ENCODE assay signal across 27 cellular contexts in the genomic region with DNA sequence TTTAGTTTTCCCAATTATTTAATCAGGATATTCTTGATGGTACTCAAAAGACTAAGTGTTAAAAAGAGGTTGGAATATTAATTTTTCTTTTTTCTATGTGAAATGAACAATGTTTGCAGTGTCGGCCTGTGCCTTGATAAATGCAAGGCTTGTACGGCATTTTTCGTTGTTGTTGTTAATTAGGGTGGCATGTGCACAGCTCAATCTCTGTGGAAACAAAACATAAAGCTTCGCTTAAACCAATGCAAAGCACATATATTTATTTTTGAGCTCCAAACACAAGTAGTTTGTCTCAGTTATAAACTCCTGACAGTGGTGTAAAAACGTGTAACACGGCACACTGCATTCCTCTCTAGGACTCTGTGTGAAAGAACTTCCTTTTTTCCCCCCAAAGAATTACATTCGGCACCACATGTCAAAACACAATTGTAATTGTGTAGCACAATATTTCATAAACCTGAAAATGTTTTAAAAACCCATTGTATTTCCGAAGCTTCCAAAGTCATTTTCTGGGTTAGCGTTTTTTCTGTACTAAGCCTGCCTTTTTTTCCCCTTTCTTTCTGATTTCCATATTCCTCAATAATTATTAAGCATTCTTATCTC.
"Had no signal": no experiment of that assay in that cellular context is flagged by ENCODE, and none has a peak within 500 bp of the region (broad histone marks: within the 10 kb centered on the region; RNA-seq: fewer than 3 reads in every experiment).

No MANE protein-coding gene starts in this region.

- H3K36me3 ChIP-seq: stomach, suprapubic skin, thoracic aorta, thyroid gland, tibial artery, tibial nerve, transverse colon, upper lobe of left lung, upper lobe of right lung, vagina had no signal

- H3K4me3 ChIP-seq: stomach, suprapubic skin, testis, thoracic aorta, thyroid gland, tibial artery, tibial nerve, transverse colon, upper lobe of left lung, upper lobe of right lung, vagina had no signal

- H3K4me1 ChIP-seq: stomach, suprapubic skin, testis, thyroid gland, tibial artery, tibial nerve, transverse colon, upper lobe of left lung, upper lobe of right lung, vagina had no signal

- H3K9me3 Mint-ChIP-seq: stimulated activated effector memory CD8-positive, alpha-beta T cell treated with anti-CD3 and anti-CD28 coated beads, Interleukin-12 subunit alpha, Interleukin-12 subunit beta, amount 100 ng/mL, for 72 hours; stimulated activated memory B cell treated with anti-CD40 and anti-IgM and Interleukin-4, amounts not matched to agents 10 μg/mL and 1 μg/mL and 100 μg/mL, for 72 hours; stimulated activated naive B cell treated with anti-CD40 and anti-IgM and Interleukin-4, amounts not matched to agents 10 μg/mL and 1 μg/mL and 100 μg/mL, for 72 hours; stimulated activated naive CD8-positive, alpha-beta T cell treated with anti-CD3 and anti-CD28 coated beads, Interleukin-15, amount 100 ng/mL, for 72 hours; stimulated activated naive CD8-positive, alpha-beta T cell treated with anti-CD3 and anti-CD28 coated beads, Interleukin-15, Interleukin-2, amounts not matched to agents 100 ng/mL and 50 ng/mL, for 24 hours; type B pancreatic cell had no signal

- H3K36me3 Mint-ChIP-seq: stimulated activated effector memory CD8-positive, alpha-beta T cell treated with anti-CD3 and anti-CD28 coated beads, Interleukin-12 subunit alpha, Interleukin-12 subunit beta, amount 100 ng/mL, for 72 hours; stimulated activated memory B cell treated with anti-CD40 and anti-IgM and Interleukin-4, amounts not matched to agents 10 μg/mL and 1 μg/mL and 100 μg/mL, for 72 hours; stimulated activated naive B cell treated with anti-CD40 and anti-IgM and Interleukin-4, amounts not matched to agents 10 μg/mL and 1 μg/mL and 100 μg/mL, for 72 hours; type B pancreatic cell had no signal

- ATAC-seq: stimulated activated effector memory CD8-positive, alpha-beta T cell treated with anti-CD3 and anti-CD28 coated beads, Interleukin-12 subunit alpha, Interleukin-12 subunit beta, amount 100 ng/mL, for 72 hours; stimulated activated memory B cell treated with anti-CD40 and anti-IgM and Interleukin-4, amounts not matched to agents 10 μg/mL and 1 μg/mL and 100 μg/mL, for 72 hours; stimulated activated naive B cell treated with anti-CD40 and anti-IgM and Interleukin-4, amounts not matched to agents 10 μg/mL and 1 μg/mL and 100 μg/mL, for 72 hours; stimulated activated naive CD8-positive, alpha-beta T cell treated with anti-CD3 and anti-CD28 coated beads, Interleukin-15, amount 100 ng/mL, for 72 hours; stimulated activated naive CD8-positive, alpha-beta T cell treated with anti-CD3 and anti-CD28 coated beads, Interleukin-15, Interleukin-2, amounts not matched to agents 100 U/mL and 50 U/mL, for 24 hours; upper lobe of right lung had no signal

- H3K27me3 ChIP-seq: testis, tibial nerve, upper lobe of left lung, vagina had no signal

- H3K4me3 Mint-ChIP-seq: stimulated activated effector memory CD8-positive, alpha-beta T cell treated with anti-CD3 and anti-CD28 coated beads, Interleukin-12 subunit alpha, Interleukin-12 subunit beta, amount 100 ng/mL, for 72 hours; stimulated activated memory B cell treated with anti-CD40 and anti-IgM and Interleukin-4, amounts not matched to agents 10 μg/mL and 1 μg/mL and 100 μg/mL, for 72 hours; stimulated activated naive B cell treated with anti-CD40 and anti-IgM and Interleukin-4, amounts not matched to agents 10 μg/mL and 1 μg/mL and 100 μg/mL, for 72 hours; stimulated activated naive CD8-positive, alpha-beta T cell treated with anti-CD3 and anti-CD28 coated beads, Interleukin-15, amount 100 ng/mL, for 72 hours; stimulated activated naive CD8-positive, alpha-beta T cell treated with anti-CD3 and anti-CD28 coated beads, Interleukin-15, Interleukin-2, amounts not matched to agents 100 ng/mL and 50 ng/mL, for 24 hours; type B pancreatic cell had no signal

- H3K27ac Mint-ChIP-seq: stimulated activated effector memory CD8-positive, alpha-beta T cell treated with anti-CD3 and anti-CD28 coated beads, Interleukin-12 subunit alpha, Interleukin-12 subunit beta, amount 100 ng/mL, for 72 hours; stimulated activated memory B cell treated with anti-CD40 and anti-IgM and Interleukin-4, amounts not matched to agents 10 μg/mL and 1 μg/mL and 100 μg/mL, for 72 hours; stimulated activated naive B cell treated with anti-CD40 and anti-IgM and Interleukin-4, amounts not matched to agents 10 μg/mL and 1 μg/mL and 100 μg/mL, for 72 hours; stimulated activated naive CD8-positive, alpha-beta T cell treated with anti-CD3 and anti-CD28 coated beads, Interleukin-15, amount 100 ng/mL, for 72 hours; stimulated activated naive CD8-positive, alpha-beta T cell treated with anti-CD3 and anti-CD28 coated beads, Interleukin-15, Interleukin-2, amounts not matched to agents 100 ng/mL and 50 ng/mL, for 24 hours; type B pancreatic cell had no signal

- DNase-seq: stimulated activated CD4-positive, alpha-beta T cell treated with anti-CD3 and anti-CD28 coated beads, Interleukin-2, amount 100 ng/mL, for 48 hours; stimulated activated CD4-positive, alpha-beta T cell treated with anti-CD3 and anti-CD28 coated beads, Interleukin-4, amount 100 ng/mL, for 1 hour; stimulated activated CD4-positive, alpha-beta T cell treated with anti-CD3 and anti-CD28 coated beads, Interleukin-4, amount 100 ng/mL, for 24 hours; stimulated activated CD4-positive, alpha-beta T cell treated with anti-CD3 and anti-CD28 coated beads, Interleukin-4, amount 100 ng/mL, for 4 hours; stimulated activated CD8-positive, alpha-beta memory T cell treated with anti-CD3 and anti-CD28 coated beads, Interleukin-4, amount 100 ng/mL, for 48 hours; stimulated activated naive B cell treated with anti-CD40 and anti-IgM and Interleukin-4, amounts not matched to agents 10 μg/mL and 1 μg/mL and 100 μg/mL, for 72 hours; stimulated activated naive CD4-positive, alpha-beta T cell; stimulated activated naive CD4-positive, alpha-beta T cell treated with Interleukin-2 at 50 U/mL for 16 hours; stimulated activated naive CD8-positive, alpha-beta T cell treated with anti-CD3 and anti-CD28 coated beads, Interleukin-15, amount 100 ng/mL, for 72 hours; stimulated activated naive CD8-positive, alpha-beta T cell treated with anti-CD3 and anti-CD28 coated beads, Interleukin-15, Interleukin-2, amounts not matched to agents 100 U/mL and 50 U/mL, for 24 hours; stomach; substantia nigra; testis; thyroid gland; tibial artery; transverse colon; trophoblast cell; upper lobe of left lung; upper lobe of right lung had no signal

- H3K27ac ChIP-seq: stomach, suprapubic skin, testis, thoracic aorta, thyroid gland, tibial artery, tibial nerve, transverse colon, upper lobe of left lung, upper lobe of right lung, vagina had no signal

- H3K9me3 ChIP-seq: stomach, suprapubic skin, testis, thoracic aorta, thyroid gland, tibial artery, tibial nerve, transverse colon, upper lobe of left lung, upper lobe of right lung, vagina had no signal
